Comparison of ENCODE assay signal across 15 cellular contexts in genomic region chrX:47638816-47639215, GRCh38. TPM values are rescaled to one million over a fixed set of nuclear protein-coding genes. Genes with fewer than 3 reads are reported as not detected.
DNase-seq lines count a peak whose midpoint lies in the region; ATAC-seq, FAIRE-seq and TF ChIP-seq lines count a peak whose summit lies in the region.
"Had no signal": no experiment of that assay in that cellular context is flagged by ENCODE, and none has a peak within 500 bp of the region (broad histone marks: within the 10 kb centered on the region; RNA-seq: fewer than 3 reads in every experiment).

No MANE protein-coding gene starts in this region.

- intact Hi-C loops in activated naive CD4-positive, alpha-beta T cell treated with anti-CD3 and anti-CD28 coated beads for 36 hours (cut with micrococcal nuclease): no loop called here
- intact Hi-C loops in K562 (cut with micrococcal nuclease): no loop called here
- intact Hi-C loops in naive thymus-derived CD4-positive, alpha-beta T cell (cut with micrococcal nuclease): no loop called here
- intact Hi-C loops in CD8-positive, alpha-beta T cell (cut with DNase I, micrococcal nuclease): no loop called here

- peaks cover 82% of the 10 kb centered on the region for H3K36me3 ChIP-seq in K562 (ENCODE audit: control insufficient read depth, insufficient read depth, low read length)
- H3K36me3 ChIP-seq in naive thymus-derived CD4-positive, alpha-beta T cell (ENCODE audit: control insufficient read depth in 2 of 3, insufficient read depth in 3 of 3, low read length in 3 of 3): peaks cover 0 to 46% (median 8%) of the 10 kb centered on the region in 3 experiments
- H3K36me3 ChIP-seq in CD8-positive, alpha-beta T cell (ENCODE audit: insufficient read depth, low read length): peaks cover 16% of the 10 kb centered on the region

- no peak for TF ChIP-seq POLR2A in K562 (conservative IDR thresholded peaks at IDR 0.05)

- CTCF ChIA-PET in activated naive CD4-positive, alpha-beta T cell treated with anti-CD3 and anti-CD28 coated beads for 36 hours (lab: Charles Lee): no interaction called here
- CTCF ChIA-PET in K562 (lab: Yijun Ruan, JAX; ENCODE audit: low intra/inter-chr PET ratio): no interaction called here
- CTCF ChIA-PET in naive thymus-derived CD4-positive, alpha-beta T cell (lab: Charles Lee): no interaction called here
- CTCF ChIA-PET in CD8-positive, alpha-beta T cell (lab: Charles Lee): no interaction called here

- no peak for DNase-seq in T-helper 2 cell treated with Interferon-gamma antibody and Interleukin-4, amounts not matched to agents 5 μg/mL and 100 μg/mL, for 36 hours (ENCODE audit: low spot score)
- DNase-seq in T-helper 2 cell (no peak), K562 (ENCODE audit: extremely low read depth in 1 of 4, low spot score in 3 of 4) (no peak), AML-193 (lab: John Stamatoyannopoulos, UW) (no peak)
- no peak for DNase-seq in activated naive CD4-positive, alpha-beta T cell treated with anti-CD3 and anti-CD28 coated beads for 36 hours
- no peak for DNase-seq in naive thymus-derived CD4-positive, alpha-beta T cell
- DNase-seq in CD8-positive, alpha-beta T cell: no peak
- DNase-seq: 8988T; CD4-positive, CD25-positive, alpha-beta regulatory T cell; DMS79; H7 had no signal

- no peak for TF ChIP-seq CTCF in K562 (IDR thresholded peaks at IDR 0.05 in 2 of 3, conservative IDR thresholded peaks at IDR 0.05 in 1 of 3; ENCODE audit: insufficient read depth in 2 of 3, low read depth in 1 of 3, low read length in 3 of 3)
- no peak for TF ChIP-seq CTCF in CD8-positive, alpha-beta T cell (IDR thresholded peaks at IDR 0.05)

- H3K27ac Mint-ChIP-seq in T-helper 2 cell treated with Interferon-gamma antibody and Interleukin-4, amounts not matched to agents 5 μg/mL and 100 μg/mL, for 36 hours: peak overlapping the region; percentile 6
- peak overlapping the region; percentile 41 for H3K27ac Mint-ChIP-seq in activated naive CD4-positive, alpha-beta T cell treated with anti-CD3 and anti-CD28 coated beads, Interleukin-2, amount 50 U/mL, for 24 hours
- no peak overlapping the region for H3K27ac Mint-ChIP-seq in activated naive CD4-positive, alpha-beta T cell treated with anti-CD3 and anti-CD28 coated beads for 36 hours
- H3K27ac Mint-ChIP-seq in naive thymus-derived CD4-positive, alpha-beta T cell: peak overlapping the region in 5 of 9 donors; percentile 62 to 85 (median 78)
- H3K27ac Mint-ChIP-seq in CD8-positive, alpha-beta T cell: no peak overlapping the region

- WGBS in K562 (ENCODE audit: insufficient coverage, low coverage, missing lambda C conversion rate): 94% methylated on average over 13 of the region's 14 CpGs

- no peaks in the 10 kb centered on the region for H3K9me1 ChIP-seq in K562 (ENCODE audit: control insufficient read depth, insufficient read depth, low read length)

- BruUV-seq in K562 (replicated peaks; lab: Mats Ljungman, UMichigan): no TSS peak

- no peaks in the 10 kb centered on the region for H4K20me1 ChIP-seq in K562 (replicated peaks; ENCODE audit: control insufficient read depth, insufficient read depth, low read length)

- no peak for FAIRE-seq in K562 (lab: Jason Lieb, UNC)
- FAIRE-seq: GM12878 had no signal

- H3K36me3 Mint-ChIP-seq in T-helper 2 cell treated with Interferon-gamma antibody and Interleukin-4, amounts not matched to agents 5 μg/mL and 100 μg/mL, for 36 hours (ENCODE audit: low read depth): peaks cover 55% of the 10 kb centered on the region
- H3K36me3 Mint-ChIP-seq in activated naive CD4-positive, alpha-beta T cell treated with anti-CD3 and anti-CD28 coated beads, Interleukin-2, amount 50 U/mL, for 24 hours: peaks cover 20% of the 10 kb centered on the region
- H3K36me3 Mint-ChIP-seq in activated naive CD4-positive, alpha-beta T cell treated with anti-CD3 and anti-CD28 coated beads for 36 hours (ENCODE audit: low read depth): peaks cover 33% of the 10 kb centered on the region
- peaks cover 14 to 41% (median 16%) of the 10 kb centered on the region in 5 donors for H3K36me3 Mint-ChIP-seq in naive thymus-derived CD4-positive, alpha-beta T cell
- peaks cover 57% of the 10 kb centered on the region for H3K36me3 Mint-ChIP-seq in CD8-positive, alpha-beta T cell

- no peak overlapping the region for H3K9ac ChIP-seq in K562 (ENCODE audit: insufficient read depth in 1 of 2, low read depth in 2 of 2, low read length in 2 of 2)

- in situ Hi-C loops in K562 (cut with MboI): no loop called here

- no peak overlapping the region for H2AFZ ChIP-seq in K562 (ENCODE audit: low read depth, low read length)
- H2AFZ ChIP-seq: GM23338 had no signal

- no peak for ATAC-seq in K562
- no peak for ATAC-seq in naive thymus-derived CD4-positive, alpha-beta T cell
- no peak for ATAC-seq in CD8-positive, alpha-beta T cell

- no peaks in the 10 kb centered on the region for H3K4me1 ChIP-seq in K562 (replicated peaks in 1 of 2; ENCODE audit: control insufficient read depth in 2 of 2, insufficient read depth in 2 of 2, low read length in 2 of 2)
- H3K4me1 ChIP-seq in naive thymus-derived CD4-positive, alpha-beta T cell (ENCODE audit: control insufficient read depth in 2 of 2, insufficient read depth in 2 of 2, low read length in 2 of 2): peaks cover 0 to 16% of the 10 kb centered on the region in 2 donors
- peaks cover 11% of the 10 kb centered on the region for H3K4me1 ChIP-seq in CD8-positive, alpha-beta T cell (ENCODE audit: insufficient read depth, low read length)

- H3K27me3 ChIP-seq in K562 (ENCODE audit: control insufficient read depth in 2 of 2, insufficient read depth in 2 of 2, low read length in 2 of 2): no peaks in the 10 kb centered on the region
- H3K27me3 ChIP-seq in naive thymus-derived CD4-positive, alpha-beta T cell (ENCODE audit: control insufficient read depth in 2 of 2, insufficient read depth in 2 of 2, low read length in 2 of 2): no peaks in the 10 kb centered on the region
- H3K27me3 ChIP-seq in CD8-positive, alpha-beta T cell (ENCODE audit: insufficient read depth, low read length): no peaks in the 10 kb centered on the region

- no peak overlapping the region for H3K4me2 ChIP-seq in K562 (ENCODE audit: insufficient read depth, low read length)

- POLR2A ChIA-PET in K562 (lab: Yijun Ruan, JAX): no interaction called here
- POLR2A ChIA-PET in naive thymus-derived CD4-positive, alpha-beta T cell (lab: Charles Lee): no interaction called here
- POLR2A ChIA-PET in CD8-positive, alpha-beta T cell (lab: Charles Lee): no interaction called here

- H3K9me3 Mint-ChIP-seq in T-helper 2 cell treated with Interferon-gamma antibody and Interleukin-4, amounts not matched to agents 5 μg/mL and 100 μg/mL, for 36 hours: peaks cover 4% of the 10 kb centered on the region
- H3K9me3 Mint-ChIP-seq in activated naive CD4-positive, alpha-beta T cell treated with anti-CD3 and anti-CD28 coated beads, Interleukin-2, amount 50 U/mL, for 24 hours: no peaks in the 10 kb centered on the region
- H3K9me3 Mint-ChIP-seq in activated naive CD4-positive, alpha-beta T cell treated with anti-CD3 and anti-CD28 coated beads for 36 hours: no peaks in the 10 kb centered on the region
- peaks cover 0 to 5% (median 0%) of the 10 kb centered on the region in 11 donors for H3K9me3 Mint-ChIP-seq in naive thymus-derived CD4-positive, alpha-beta T cell
- H3K9me3 Mint-ChIP-seq in CD8-positive, alpha-beta T cell: no peaks in the 10 kb centered on the region
- H3K9me3 Mint-ChIP-seq: CD4-positive, CD25-positive, alpha-beta regulatory T cell had no signal

- no peaks in the 10 kb centered on the region for H3K27me3 Mint-ChIP-seq in T-helper 2 cell treated with Interferon-gamma antibody and Interleukin-4, amounts not matched to agents 5 μg/mL and 100 μg/mL, for 36 hours (ENCODE audit: low read depth)
- H3K27me3 Mint-ChIP-seq in activated naive CD4-positive, alpha-beta T cell treated with anti-CD3 and anti-CD28 coated beads, Interleukin-2, amount 50 U/mL, for 24 hours: no peaks in the 10 kb centered on the region
- H3K27me3 Mint-ChIP-seq in activated naive CD4-positive, alpha-beta T cell treated with anti-CD3 and anti-CD28 coated beads for 36 hours (ENCODE audit: low read depth): no peaks in the 10 kb centered on the region
- H3K27me3 Mint-ChIP-seq in naive thymus-derived CD4-positive, alpha-beta T cell: no peaks in the 10 kb centered on the region
- H3K27me3 Mint-ChIP-seq in CD8-positive, alpha-beta T cell (ENCODE audit: low read depth): no peaks in the 10 kb centered on the region
- H3K27me3 Mint-ChIP-seq: CD4-positive, CD25-positive, alpha-beta regulatory T cell had no signal

- no peak overlapping the region for H3K4me3 Mint-ChIP-seq in T-helper 2 cell treated with Interferon-gamma antibody and Interleukin-4, amounts not matched to agents 5 μg/mL and 100 μg/mL, for 36 hours
- peak overlapping the region; percentile 37 for H3K4me3 Mint-ChIP-seq in activated naive CD4-positive, alpha-beta T cell treated with anti-CD3 and anti-CD28 coated beads, Interleukin-2, amount 50 U/mL, for 24 hours
- H3K4me3 Mint-ChIP-seq in activated naive CD4-positive, alpha-beta T cell treated with anti-CD3 and anti-CD28 coated beads for 36 hours: no peak overlapping the region
- peak overlapping the region in 9 of 10 donors; percentile 12 to 81 (median 72) for H3K4me3 Mint-ChIP-seq in naive thymus-derived CD4-positive, alpha-beta T cell
- no peak overlapping the region for H3K4me3 Mint-ChIP-seq in CD8-positive, alpha-beta T cell

- no peak overlapping the region for H3K27ac ChIP-seq in K562 (ENCODE audit: extremely low read depth, low read depth, low read length)
- no peak overlapping the region for H3K27ac ChIP-seq in naive thymus-derived CD4-positive, alpha-beta T cell (ENCODE audit: low read depth, low read length)
- H3K27ac ChIP-seq in CD8-positive, alpha-beta T cell (ENCODE audit: low read depth, low read length): no peak overlapping the region

- H3K79me2 ChIP-seq in K562 (ENCODE audit: control insufficient read depth, insufficient read depth, low read length): peaks cover 3% of the 10 kb centered on the region; the same call in 2 of the 3 replicates

- TF ChIP-seq EP300 in K562 (IDR thresholded peaks at IDR 0.05; ENCODE audit: low read length): no peak

- H3K4me3 ChIP-seq in K562: no peak overlapping the region
- H3K4me3 ChIP-seq in naive thymus-derived CD4-positive, alpha-beta T cell (ENCODE audit: low read length): no peak overlapping the region
- no peak overlapping the region for H3K4me3 ChIP-seq in CD8-positive, alpha-beta T cell (ENCODE audit: low read depth, low read length)

- no peaks in the 10 kb centered on the region for H3K9me3 ChIP-seq in K562 (replicated peaks; ENCODE audit: control insufficient read depth, insufficient read depth, low read depth, low read length)
- H3K9me3 ChIP-seq in naive thymus-derived CD4-positive, alpha-beta T cell (ENCODE audit: control insufficient read depth in 2 of 3, low read length in 3 of 3): no peaks in the 10 kb centered on the region
- no peaks in the 10 kb centered on the region for H3K9me3 ChIP-seq in CD8-positive, alpha-beta T cell (ENCODE audit: low read length)

- TF ChIP-seq RAD21 in K562 (CRISPR knock-in tag; conservative IDR thresholded peaks at IDR 0.05 in 1 of 2, IDR thresholded peaks at IDR 0.05 in 1 of 2): no peak

- peaks cover 17% of the 10 kb centered on the region for H3K4me1 Mint-ChIP-seq in T-helper 2 cell treated with Interferon-gamma antibody and Interleukin-4, amounts not matched to agents 5 μg/mL and 100 μg/mL, for 36 hours (ENCODE audit: low read depth)
- H3K4me1 Mint-ChIP-seq in activated naive CD4-positive, alpha-beta T cell treated with anti-CD3 and anti-CD28 coated beads, Interleukin-2, amount 50 U/mL, for 24 hours: peaks cover 25% of the 10 kb centered on the region
- peaks cover 21% of the 10 kb centered on the region for H3K4me1 Mint-ChIP-seq in activated naive CD4-positive, alpha-beta T cell treated with anti-CD3 and anti-CD28 coated beads for 36 hours (ENCODE audit: low read depth)
- peaks cover 14 to 30% (median 17%) of the 10 kb centered on the region in 7 donors for H3K4me1 Mint-ChIP-seq in naive thymus-derived CD4-positive, alpha-beta T cell
- H3K4me1 Mint-ChIP-seq in CD8-positive, alpha-beta T cell (ENCODE audit: low read depth): peaks cover 15% of the 10 kb centered on the region

RNA-seq across cellular contexts. Expression of gene CFP, which starts 9.1 kb away (rescaled TPM):
- total RNA-seq in activated naive CD4-positive, alpha-beta T cell treated with anti-CD3 and anti-CD28 coated beads for 36 hours: 1 to 10 TPM; 5.1 to 6.8 TPM
- 0.92 and 1.3 TPM in 2 replicates for total RNA-seq in K562 (2011; cell fraction: chromatin; rRNA removed; ENCODE audit: low replicate concordance)
- 0.53 and 0.67 TPM in 2 replicates for total RNA-seq in K562 (2011; cell fraction: nucleolus; rRNA removed)
- 1.1 and 1.2 TPM in 2 replicates for total RNA-seq in K562 (2011; cell fraction: nucleoplasm; rRNA removed)
- total RNA-seq in K562 (2014; rRNA removed): 0.41 and 2.1 TPM in 2 replicates
- 0.26 and 0.55 TPM in 2 replicates for total RNA-seq in K562 (2014; rRNA removed; fragmentation: Illumina TruSeq; extraction: Trizol)
- 1.1 and 1.5 TPM in 2 replicates for total RNA-seq in K562 (2015; rRNA removed; fragmentation: Illumina TruSeq; extraction: Trizol)
- total RNA-seq in K562 (2021): 0.89 and 2.0 TPM in 2 replicates
- polyA plus RNA-seq in K562 (2011; rRNA removed): 0.28 and 0.93 TPM in 2 replicates
- polyA plus RNA-seq in K562 (2011; cell fraction: cytosol; rRNA removed): 0.72 and 0.88 TPM in 2 replicates
- polyA plus RNA-seq in K562 (2011; cell fraction: nucleus; rRNA removed): 0.68 and 0.97 TPM in 2 replicates
- polyA plus RNA-seq in K562 (2012): 2.0 and 5.5 TPM in 2 replicates
- 0.79 and 1.2 TPM in 2 replicates for polyA plus RNA-seq in K562 (2014; fragmentation: Illumina TruSeq; extraction: Trizol)
- polyA plus RNA-seq in K562 (2014; fragmentation: Nextera tagmentation; extraction: Ambion mirVana): under 1 TPM; 0.18 to 0.28 TPM
- polyA plus RNA-seq in K562 (2014; rRNA removed): 1.2 and 2.0 TPM in 2 replicates
- 0.07 and 0.09 TPM in 2 replicates for polyA minus RNA-seq in K562 (2011; rRNA and poly(A)+ RNA removed)
- polyA minus RNA-seq in K562 (2011; cell fraction: cytosol; rRNA and poly(A)+ RNA removed): 0.48 TPM in 1 of 2 replicates, not detected in the other
- 0.27 and 0.56 TPM in 2 replicates for polyA minus RNA-seq in K562 (2011; cell fraction: nucleus; rRNA and poly(A)+ RNA removed)
- total RNA-seq in naive thymus-derived CD4-positive, alpha-beta T cell: 100 to 1,000 TPM in 1 of 5 experiments, 10 to 100 TPM in 4; 32.8 to 164 (median 43.9) TPM
- polyA plus RNA-seq in naive thymus-derived CD4-positive, alpha-beta T cell: 10 to 100 TPM; 19.4 to 20.1 TPM
- total RNA-seq in CD8-positive, alpha-beta T cell: 1 to 10 TPM; 4.8 to 6.2 TPM

RNA-seq across cellular contexts. Expression of gene ELK1, which starts 11.5 kb away (rescaled TPM):
- total RNA-seq in activated naive CD4-positive, alpha-beta T cell treated with anti-CD3 and anti-CD28 coated beads for 36 hours: 10 to 100 TPM; 58.1 to 58.8 TPM
- total RNA-seq in K562 (2011; cell fraction: chromatin; rRNA removed; ENCODE audit: low replicate concordance): 32.0 and 32.5 TPM in 2 replicates
- 20.1 and 21.2 TPM in 2 replicates for total RNA-seq in K562 (2011; cell fraction: nucleolus; rRNA removed)
- 32.9 and 71.1 TPM in 2 replicates for total RNA-seq in K562 (2011; cell fraction: nucleoplasm; rRNA removed)
- total RNA-seq in K562 (2014; rRNA removed): 37.8 and 47.8 TPM in 2 replicates
- total RNA-seq in K562 (2014; rRNA removed; fragmentation: Illumina TruSeq; extraction: Trizol): 23.6 and 24.5 TPM in 2 replicates
- total RNA-seq in K562 (2015; rRNA removed; fragmentation: Illumina TruSeq; extraction: Trizol): 21.2 and 21.6 TPM in 2 replicates
- 62.5 and 74.9 TPM in 2 replicates for total RNA-seq in K562 (2021)
- 26.5 and 29.5 TPM in 2 replicates for polyA plus RNA-seq in K562 (2011; rRNA removed)
- 36.1 and 65.1 TPM in 2 replicates for polyA plus RNA-seq in K562 (2011; cell fraction: cytosol; rRNA removed)
- 31.3 and 44.0 TPM in 2 replicates for polyA plus RNA-seq in K562 (2011; cell fraction: nucleus; rRNA removed)
- 40.7 and 46.4 TPM in 2 replicates for polyA plus RNA-seq in K562 (2012)
- polyA plus RNA-seq in K562 (2014; fragmentation: Illumina TruSeq; extraction: Trizol): 49.6 and 65.2 TPM in 2 replicates
- 1 to 10 TPM; 4.4 to 4.6 TPM for polyA plus RNA-seq in K562 (2014; fragmentation: Nextera tagmentation; extraction: Ambion mirVana)
- 30.0 and 30.1 TPM in 2 replicates for polyA plus RNA-seq in K562 (2014; rRNA removed)
- polyA minus RNA-seq in K562 (2011; rRNA and poly(A)+ RNA removed): 17.1 and 17.8 TPM in 2 replicates
- 26.9 and 30.2 TPM in 2 replicates for polyA minus RNA-seq in K562 (2011; cell fraction: cytosol; rRNA and poly(A)+ RNA removed)
- polyA minus RNA-seq in K562 (2011; cell fraction: nucleus; rRNA and poly(A)+ RNA removed): 9.4 and 10.1 TPM in 2 replicates
- 10 to 100 TPM; 29.3 to 62.4 (median 38.1) TPM for total RNA-seq in naive thymus-derived CD4-positive, alpha-beta T cell
- polyA plus RNA-seq in naive thymus-derived CD4-positive, alpha-beta T cell: 10 to 100 TPM; 24.0 to 24.1 TPM
- 10 to 100 TPM; 33.6 to 41.2 TPM for total RNA-seq in CD8-positive, alpha-beta T cell

RNA-seq across cellular contexts. Expression of gene SYN1, which starts 19.2 kb away (rescaled TPM):
- total RNA-seq in activated naive CD4-positive, alpha-beta T cell treated with anti-CD3 and anti-CD28 coated beads for 36 hours: under 1 TPM; 0.12 to 0.36 TPM
- 0.88 and 1.1 TPM in 2 replicates for total RNA-seq in K562 (2011; cell fraction: chromatin; rRNA removed; ENCODE audit: low replicate concordance)
- 0.26 TPM in 1 of 2 replicates, not detected in the other for total RNA-seq in K562 (2011; cell fraction: nucleolus; rRNA removed)
- total RNA-seq in K562 (2011; cell fraction: nucleoplasm; rRNA removed): 0.66 TPM in 1 of 2 replicates, not detected in the other
- total RNA-seq in K562 (2014; rRNA removed) (0.18 TPM in 1 of 2 replicates, not detected in the other), K562 (2014; rRNA removed; fragmentation: Illumina TruSeq; extraction: Trizol) (0.10 and 0.15 TPM in 2 replicates), K562 (2015; rRNA removed; fragmentation: Illumina TruSeq; extraction: Trizol) (not detected in 2 replicates), K562 (2021) (0.24 and 0.38 TPM in 2 replicates)
- polyA plus RNA-seq in K562 (2011; rRNA removed) (0.01 and 0.12 TPM in 2 replicates), K562 (2014; fragmentation: Illumina TruSeq; extraction: Trizol) (0.14 and 0.28 TPM in 2 replicates), K562 (2014; fragmentation: Nextera tagmentation; extraction: Ambion mirVana) (under 1 TPM in 1 of 2 experiments, not detected in 1; 0.07 TPM), K562 (2014; rRNA removed) (0.24 TPM in 1 of 2 replicates, not detected in the other)
- polyA plus RNA-seq in K562 (2011; cell fraction: cytosol; rRNA removed): 0.10 and 0.15 TPM in 2 replicates
- 0.18 and 0.42 TPM in 2 replicates for polyA plus RNA-seq in K562 (2011; cell fraction: nucleus; rRNA removed)
- 0.30 and 0.66 TPM in 2 replicates for polyA plus RNA-seq in K562 (2012)
- 0.09 and 1.2 TPM in 2 replicates for polyA minus RNA-seq in K562 (2011; rRNA and poly(A)+ RNA removed)
- polyA minus RNA-seq in K562 (2011; cell fraction: cytosol; rRNA and poly(A)+ RNA removed): 0.36 and 1.2 TPM in 2 replicates
- polyA minus RNA-seq in K562 (2011; cell fraction: nucleus; rRNA and poly(A)+ RNA removed): 0.13 and 0.22 TPM in 2 replicates
- total RNA-seq in naive thymus-derived CD4-positive, alpha-beta T cell: 1 to 10 TPM in 2 of 5 experiments, under 1 TPM in 3; 0.24 to 1.5 (median 0.97) TPM
- polyA plus RNA-seq in naive thymus-derived CD4-positive, alpha-beta T cell: under 1 TPM; 0.58 to 0.74 TPM
- under 1 TPM in 1 of 2 experiments, not detected in 1; 0.17 TPM for total RNA-seq in CD8-positive, alpha-beta T cell
- total RNA-seq: CD4-positive, CD25-positive, alpha-beta regulatory T cell; HT-29 had no signal

RNA-seq across cellular contexts. Expression of gene UXT, which starts 20.2 kb away (rescaled TPM):
- 100 to 1,000 TPM; 192 to 198 TPM for total RNA-seq in activated naive CD4-positive, alpha-beta T cell treated with anti-CD3 and anti-CD28 coated beads for 36 hours
- total RNA-seq in K562 (2011; cell fraction: chromatin; rRNA removed; ENCODE audit: low replicate concordance): 67.5 and 87.0 TPM in 2 replicates
- total RNA-seq in K562 (2011; cell fraction: nucleolus; rRNA removed): 91.2 and 94.6 TPM in 2 replicates
- 97.3 and 117 TPM in 2 replicates for total RNA-seq in K562 (2011; cell fraction: nucleoplasm; rRNA removed)
- total RNA-seq in K562 (2014; rRNA removed) (201 and 206 TPM in 2 replicates), K562 (2014; rRNA removed; fragmentation: Illumina TruSeq; extraction: Trizol) (199 and 204 TPM in 2 replicates), K562 (2015; rRNA removed; fragmentation: Illumina TruSeq; extraction: Trizol) (184 and 206 TPM in 2 replicates), K562 (2021) (181 and 185 TPM in 2 replicates)
- polyA plus RNA-seq in K562 (2011; rRNA removed) (260 and 275 TPM in 2 replicates), K562 (2014; fragmentation: Illumina TruSeq; extraction: Trizol) (279 and 300 TPM in 2 replicates), K562 (2014; fragmentation: Nextera tagmentation; extraction: Ambion mirVana) (100 to 1,000 TPM; 141 to 167 TPM), K562 (2014; rRNA removed) (265 and 285 TPM in 2 replicates)
- 259 and 265 TPM in 2 replicates for polyA plus RNA-seq in K562 (2011; cell fraction: cytosol; rRNA removed)
- 182 and 231 TPM in 2 replicates for polyA plus RNA-seq in K562 (2011; cell fraction: nucleus; rRNA removed)
- 283 and 337 TPM in 2 replicates for polyA plus RNA-seq in K562 (2012)
- polyA minus RNA-seq in K562 (2011; rRNA and poly(A)+ RNA removed): 74.0 and 75.4 TPM in 2 replicates
- 52.3 and 53.6 TPM in 2 replicates for polyA minus RNA-seq in K562 (2011; cell fraction: cytosol; rRNA and poly(A)+ RNA removed)
- 46.6 and 75.3 TPM in 2 replicates for polyA minus RNA-seq in K562 (2011; cell fraction: nucleus; rRNA and poly(A)+ RNA removed)
- total RNA-seq in naive thymus-derived CD4-positive, alpha-beta T cell: 100 to 1,000 TPM; 160 to 235 (median 201) TPM
- 100 to 1,000 TPM; 310 to 408 TPM for polyA plus RNA-seq in naive thymus-derived CD4-positive, alpha-beta T cell
- 100 to 1,000 TPM; 202 TPM for total RNA-seq in CD8-positive, alpha-beta T cell

RNA-seq across cellular contexts. Expression of gene TIMP1, which starts 56.6 kb away (rescaled TPM):
- total RNA-seq in activated naive CD4-positive, alpha-beta T cell treated with anti-CD3 and anti-CD28 coated beads for 36 hours: 1 to 10 TPM; 6.7 to 9.4 TPM
- 280 and 965 TPM in 2 replicates for total RNA-seq in K562 (2011; cell fraction: chromatin; rRNA removed; ENCODE audit: low replicate concordance)
- 1,302 and 2,067 TPM in 2 replicates for total RNA-seq in K562 (2011; cell fraction: nucleolus; rRNA removed)
- total RNA-seq in K562 (2011; cell fraction: nucleoplasm; rRNA removed): 1,014 and 1,106 TPM in 2 replicates
- total RNA-seq in K562 (2014; rRNA removed) (203 and 272 TPM in 2 replicates), K562 (2014; rRNA removed; fragmentation: Illumina TruSeq; extraction: Trizol) (107 and 115 TPM in 2 replicates), K562 (2015; rRNA removed; fragmentation: Illumina TruSeq; extraction: Trizol) (187 and 190 TPM in 2 replicates), K562 (2021) (264 and 292 TPM in 2 replicates)
- polyA plus RNA-seq in K562 (2011; rRNA removed) (436 and 513 TPM in 2 replicates), K562 (2014; fragmentation: Illumina TruSeq; extraction: Trizol) (273 and 317 TPM in 2 replicates), K562 (2014; fragmentation: Nextera tagmentation; extraction: Ambion mirVana) (100 to 1,000 TPM; 530 to 699 TPM), K562 (2014; rRNA removed) (167 and 174 TPM in 2 replicates)
- 819 and 2,428 TPM in 2 replicates for polyA plus RNA-seq in K562 (2011; cell fraction: cytosol; rRNA removed)
- 230 and 506 TPM in 2 replicates for polyA plus RNA-seq in K562 (2011; cell fraction: nucleus; rRNA removed)
- 447 and 511 TPM in 2 replicates for polyA plus RNA-seq in K562 (2012)
- polyA minus RNA-seq in K562 (2011; rRNA and poly(A)+ RNA removed): 359 and 800 TPM in 2 replicates
- 495 and 903 TPM in 2 replicates for polyA minus RNA-seq in K562 (2011; cell fraction: cytosol; rRNA and poly(A)+ RNA removed)
- 104 and 113 TPM in 2 replicates for polyA minus RNA-seq in K562 (2011; cell fraction: nucleus; rRNA and poly(A)+ RNA removed)
- 100 to 1,000 TPM in 2 of 5 experiments, 10 to 100 TPM in 3; 47.0 to 117 (median 85.2) TPM for total RNA-seq in naive thymus-derived CD4-positive, alpha-beta T cell
- polyA plus RNA-seq in naive thymus-derived CD4-positive, alpha-beta T cell: 10 to 100 TPM; 70.5 to 99.1 TPM
- total RNA-seq in CD8-positive, alpha-beta T cell: 10 to 100 TPM; 16.1 to 17.4 TPM

Comparison
In these comparisons a context has a peak if more than half of its experiments do, and no peak if none do; other contexts are left out.
1. H3K27ac Mint-ChIP-seq: peak in T-helper 2 cell treated with Interferon-gamma antibody and Interleukin-4, amounts not matched to agents 5 μg/mL and 100 μg/mL, for 36 hours (single experiment), activated naive CD4-positive, alpha-beta T cell treated with anti-CD3 and anti-CD28 coated beads, Interleukin-2, amount 50 U/mL, for 24 hours (single experiment) and naive thymus-derived CD4-positive, alpha-beta T cell (5 of 9); none in activated naive CD4-positive, alpha-beta T cell treated with anti-CD3 and anti-CD28 coated beads for 36 hours (single experiment) and CD8-positive, alpha-beta T cell (single experiment).
2. H3K4me3 Mint-ChIP-seq: peak in activated naive CD4-positive, alpha-beta T cell treated with anti-CD3 and anti-CD28 coated beads, Interleukin-2, amount 50 U/mL, for 24 hours (single experiment) and naive thymus-derived CD4-positive, alpha-beta T cell (9 of 10); none in T-helper 2 cell treated with Interferon-gamma antibody and Interleukin-4, amounts not matched to agents 5 μg/mL and 100 μg/mL, for 36 hours (single experiment), activated naive CD4-positive, alpha-beta T cell treated with anti-CD3 and anti-CD28 coated beads for 36 hours (single experiment) and CD8-positive, alpha-beta T cell (single experiment).
3. RNA of gene CFP, which starts 9.1 kb away (total RNA-seq): 32.8 to 164 TPM in naive thymus-derived CD4-positive, alpha-beta T cell; 5.1 to 6.8 TPM in activated naive CD4-positive, alpha-beta T cell treated with anti-CD3 and anti-CD28 coated beads for 36 hours, 4.8 to 6.2 TPM in CD8-positive, alpha-beta T cell and 0.26 to 2.1 TPM in K562; every median in the first group is over 4 times any median in the second.